10 cellular contexts compared by ENCODE assay signal in the genomic region with DNA sequence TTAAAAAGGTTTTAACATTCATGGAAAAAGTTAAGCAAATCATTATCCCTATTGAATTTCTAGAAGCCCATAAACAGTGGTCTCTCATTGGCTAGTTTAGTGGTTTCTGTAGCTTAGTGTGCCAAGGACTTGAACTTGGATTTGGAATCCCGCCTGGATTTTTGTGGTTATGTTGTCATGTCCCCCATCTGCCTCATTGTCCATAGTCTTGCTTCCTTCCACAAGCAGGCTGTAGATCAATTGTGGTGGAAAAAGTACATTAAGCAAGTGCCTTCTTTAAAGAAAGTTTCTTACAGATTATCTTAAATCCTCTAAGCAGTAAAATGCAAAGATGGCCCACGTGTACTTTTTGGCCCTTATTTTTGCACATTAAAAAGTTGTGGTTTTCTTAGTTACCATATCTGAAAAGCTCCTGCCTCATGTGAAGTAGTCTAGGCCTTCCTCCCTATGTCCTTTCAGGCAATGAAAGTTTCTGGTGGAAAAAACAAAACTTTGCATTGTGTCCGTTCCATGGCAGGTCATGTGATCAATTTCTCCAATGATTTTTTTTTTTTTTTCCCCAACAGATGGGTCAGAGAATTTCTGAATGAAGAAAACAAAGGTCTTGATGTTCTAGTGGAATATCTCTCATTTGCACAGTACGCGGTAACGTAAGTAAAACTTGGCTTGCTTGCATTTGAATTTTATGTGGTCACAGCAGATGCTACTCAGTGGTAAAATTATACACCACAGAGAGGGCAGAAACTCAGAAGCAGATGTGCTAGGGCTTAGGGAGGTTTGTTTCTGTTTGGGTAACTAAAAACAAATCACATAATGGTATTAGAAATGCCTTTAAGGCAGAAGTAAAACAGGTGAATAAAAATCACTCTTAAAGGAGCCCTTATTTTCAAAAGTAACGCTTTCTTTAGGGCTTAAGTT.
A peak's percentile ranks its signal among the peaks of the same experiment; 100 is the strongest.
DNase-seq lines count a peak whose midpoint lies in the region; ATAC-seq and TF ChIP-seq lines count a peak whose summit lies in the region.
"Had no signal": no experiment of that assay in that cellular context is flagged by ENCODE, and none has a peak within 500 bp of the region (broad histone marks: within the 10 kb centered on the region; RNA-seq: fewer than 3 reads in every experiment).

No MANE protein-coding gene starts in this region.

- DNase-seq in NCI-H524 (lab: John Stamatoyannopoulos, UW): peak; percentile 32 to 86
- DNase-seq in fibroblast of mammary gland (ENCODE audit: low read depth): peak; percentile 97
- DNase-seq in superior temporal gyrus (ENCODE audit: extremely low spot score): peak; percentile 85
- no peak for DNase-seq in GM10266 (ENCODE audit: extremely low spot score)
- no peak for DNase-seq in NCI-H1436 (lab: John Stamatoyannopoulos, UW)
- DNase-seq: activated CD8-positive, alpha-beta memory T cell treated with anti-CD3 and anti-CD28 coated beads, Interleukin-2, amount 50 U/mL, for 48 hours; left ventricle myocardium inferior had no signal

- H3K4me3 ChIP-seq in fibroblast of mammary gland (ENCODE audit: control insufficient read depth, low read depth, low read length): no peak overlapping the region
- H3K4me3 ChIP-seq: left ventricle myocardium inferior, vagina had no signal

- TF ChIP-seq POLR2A in GM18505 (IDR thresholded peaks at IDR 0.05; ENCODE audit: borderline replicate concordance, extremely low read depth, insufficient read depth, insufficient read length): no peak

- ATAC-seq in GM21825 (IDR thresholded peaks at IDR 0.05; ENCODE audit: unreplicated experiment) (peak; percentile 62), GM18505 (IDR thresholded peaks at IDR 0.05; ENCODE audit: unreplicated experiment) (no peak)

- no peak for TF ChIP-seq CTCF in fibroblast of mammary gland (conservative IDR thresholded peaks at IDR 0.05; ENCODE audit: control insufficient read depth, insufficient read depth, low read depth, low read length)
- no peak for TF ChIP-seq CTCF in GM10266 (IDR thresholded peaks at IDR 0.05; ENCODE audit: control insufficient read depth, insufficient read depth, low read depth, missing control alignments)

Comparison
In these comparisons a context has a peak if more than half of its experiments do, and no peak if none do; other contexts are left out.
1. DNase-seq: peak in NCI-H524 (2 of 2), fibroblast of mammary gland (single experiment) and superior temporal gyrus (single experiment); none in GM10266 (single experiment) and NCI-H1436 (single experiment).